ENCODE assay signal across 21 cellular contexts in genomic region chr14:57747036-57747435, GRCh38.
A peak's percentile ranks its signal among the peaks of the same experiment; 100 is the strongest.
DNase-seq lines count a peak whose midpoint lies in the region; ATAC-seq, FAIRE-seq and TF ChIP-seq lines count a peak whose summit lies in the region.
"Had no signal": no experiment of that assay in that cellular context is flagged by ENCODE, and none has a peak within 500 bp of the region (broad histone marks: within the 10 kb centered on the region; RNA-seq: fewer than 3 reads in every experiment).

No MANE protein-coding gene starts in this region.

- H3K27me3 ChIP-seq in breast epithelium (no peaks in the 10 kb centered on the region), keratinocyte (ENCODE audit: control insufficient read depth, extremely low read depth, insufficient read depth, low read length) (no peaks in the 10 kb centered on the region), transverse colon (no peaks in the 10 kb centered on the region)

- no peak overlapping the region for H3K27ac ChIP-seq in breast epithelium
- no peak overlapping the region for H3K27ac ChIP-seq in keratinocyte (ENCODE audit: control insufficient read depth, insufficient read depth, low read length)
- H3K27ac ChIP-seq in transverse colon, result no peak overlapping the region

- DNase-seq in MCF 10A (ENCODE audit: unreplicated experiment), result peak; percentile 36
- no peak for DNase-seq in breast epithelium (ENCODE audit: low spot score in 2 of 2)
- peak; percentile 48 for DNase-seq in SK-MEL-5 (ENCODE audit: low read depth, low spot score)
- peak; percentile 11 for DNase-seq in keratinocyte (ENCODE audit: low read depth, low spot score)
- DNase-seq in transverse colon, result peak; percentile 30
- no peak for DNase-seq in activated CD4-positive, alpha-beta memory T cell treated with anti-CD3 and anti-CD28 coated beads, Interleukin-2, amount 10 ng/mL, durations not matched to agents 7 days and 5 days
- DNase-seq: activated CD4-positive, alpha-beta T cell treated with anti-CD3 and anti-CD28 coated beads for 36 hours; CD4-positive, alpha-beta memory T cell; cerebellar nuclear complex; H7; midbrain; NCI-H82; SHP77; stimulated activated CD4-positive, alpha-beta T cell treated with anti-CD3 and anti-CD28 coated beads, Interleukin-4, amount 100 ng/mL, for 24 hours had no signal

- peaks cover 5% of the 10 kb centered on the region for H3K36me3 Mint-ChIP-seq in MCF 10A (ENCODE audit: insufficient read depth, unreplicated experiment)
- H3K36me3 Mint-ChIP-seq in activated CD4-positive, alpha-beta memory T cell treated with anti-CD3 and anti-CD28 coated beads, Interleukin-2, amount 10 ng/mL, durations not matched to agents 7 days and 5 days (ENCODE audit: low read depth), result no peaks in the 10 kb centered on the region
- H3K36me3 Mint-ChIP-seq: activated naive CD8-positive, alpha-beta T cell; CD4-positive, alpha-beta memory T cell had no signal

- no peak for FAIRE-seq in keratinocyte (lab: Jason Lieb, UNC)
- FAIRE-seq: endometrium, frontal cortex, GM12891, HepG2 had no signal

- peaks cover 12% of the 10 kb centered on the region for H3K9me3 Mint-ChIP-seq in MCF 10A (ENCODE audit: unreplicated experiment)
- H3K9me3 Mint-ChIP-seq in activated CD4-positive, alpha-beta memory T cell treated with anti-CD3 and anti-CD28 coated beads, Interleukin-2, amount 10 ng/mL, durations not matched to agents 7 days and 5 days, result peaks cover 4% of the 10 kb centered on the region

- H3K27ac Mint-ChIP-seq in MCF 10A (ENCODE audit: low read depth, unreplicated experiment), result peak overlapping the region; percentile 46
- H3K27ac Mint-ChIP-seq in activated CD4-positive, alpha-beta memory T cell treated with anti-CD3 and anti-CD28 coated beads, Interleukin-2, amount 10 ng/mL, durations not matched to agents 7 days and 5 days, result no peak overlapping the region
- H3K27ac Mint-ChIP-seq: activated CD4-positive, alpha-beta T cell treated with anti-CD3 and anti-CD28 coated beads for 36 hours; activated naive CD8-positive, alpha-beta T cell; CD4-positive, alpha-beta memory T cell had no signal

- intact Hi-C loops in MCF 10A (cut with micrococcal nuclease), result loop anchor here (2.0 kb wide), 1 partner anchor 86 kb away; no protein-coding TSS in a partner anchor
- intact Hi-C loops in breast epithelium (cut with DNase I; ENCODE audit: low total_unique reads), result no loop called here
- intact Hi-C loops in transverse colon (cut with DNase I; ENCODE audit: low total_unique reads), result no loop called here

- H3K9me3 ChIP-seq in breast epithelium (no peaks in the 10 kb centered on the region), keratinocyte (ENCODE audit: control insufficient read depth, low read depth, low read length) (no peaks in the 10 kb centered on the region), transverse colon (no peaks in the 10 kb centered on the region)

- POLR2A ChIA-PET in MCF 10A (lab: Yijun Ruan, JAX), result interaction anchor here (3.0 kb wide), 1 partner anchor 12 kb away, joined by 21 read pairs; no protein-coding TSS in a partner anchor
- POLR2A ChIA-PET in activated CD4-positive, alpha-beta memory T cell treated with anti-CD3 and anti-CD28 coated beads, Interleukin-2, amount 10 ng/mL, durations not matched to agents 7 days and 5 days (lab: Charles Lee), result no interaction called here

- no peak overlapping the region for H3K9ac ChIP-seq in keratinocyte (ENCODE audit: control insufficient read depth, extremely low read depth, insufficient read depth, low read length)

- TF ChIP-seq POLR2A in breast epithelium (IDR thresholded peaks at IDR 0.05), result no peak
- no peak for TF ChIP-seq POLR2A in transverse colon (IDR thresholded peaks at IDR 0.05)

- dilution Hi-C loops in keratinocyte (cut with MboI; ENCODE audit: extremely low pct_ligation_motif_present, low sequenced_read_pairs), result no loop called here

- H3K79me2 ChIP-seq in keratinocyte (ENCODE audit: control insufficient read depth, insufficient read depth, low read length), result no peaks in the 10 kb centered on the region

- no peak overlapping the region for H3K4me3 ChIP-seq in breast epithelium
- H3K4me3 ChIP-seq in keratinocyte (ENCODE audit: control insufficient read depth in 2 of 3, extremely low read depth in 1 of 3, insufficient read depth in 2 of 3, low read depth in 1 of 3, low read length in 3 of 3), result no peak overlapping the region
- no peak overlapping the region for H3K4me3 ChIP-seq in transverse colon

- TF ChIP-seq CTCF in MCF 10A (IDR thresholded peaks at IDR 0.05; ENCODE audit: unreplicated experiment) (no peak), breast epithelium (IDR thresholded peaks at IDR 0.05) (no peak), keratinocyte (optimal IDR thresholded peaks at IDR 0.05 in 1 of 3, IDR thresholded peaks at IDR 0.05 in 1 of 3, conservative IDR thresholded peaks at IDR 0.05 in 1 of 3; ENCODE audit: extremely low read depth in 1 of 3, insufficient read depth in 2 of 3, low read length in 3 of 3) (no peak), transverse colon (IDR thresholded peaks at IDR 0.05) (no peak)

- H3K4me1 ChIP-seq in breast epithelium (no peaks in the 10 kb centered on the region), keratinocyte (ENCODE audit: control insufficient read depth, extremely low read depth, insufficient read depth, low read length) (peaks cover 11% of the 10 kb centered on the region), transverse colon (no peaks in the 10 kb centered on the region)

- H4K20me1 ChIP-seq in keratinocyte (ENCODE audit: control insufficient read depth, extremely low read depth, insufficient read depth, low read length), result no peaks in the 10 kb centered on the region

- peaks cover 30% of the 10 kb centered on the region for H3K4me1 Mint-ChIP-seq in MCF 10A (ENCODE audit: insufficient read depth, unreplicated experiment)
- no peaks in the 10 kb centered on the region for H3K4me1 Mint-ChIP-seq in activated CD4-positive, alpha-beta memory T cell treated with anti-CD3 and anti-CD28 coated beads, Interleukin-2, amount 10 ng/mL, durations not matched to agents 7 days and 5 days
- H3K4me1 Mint-ChIP-seq: activated CD4-positive, alpha-beta T cell treated with anti-CD3 and anti-CD28 coated beads for 36 hours; CD4-positive, alpha-beta memory T cell had no signal

- H3K4me3 Mint-ChIP-seq in MCF 10A (ENCODE audit: unreplicated experiment), result no peak overlapping the region
- no peak overlapping the region for H3K4me3 Mint-ChIP-seq in activated CD4-positive, alpha-beta memory T cell treated with anti-CD3 and anti-CD28 coated beads, Interleukin-2, amount 10 ng/mL, durations not matched to agents 7 days and 5 days
- H3K4me3 Mint-ChIP-seq: activated CD4-positive, alpha-beta T cell treated with anti-CD3 and anti-CD28 coated beads for 36 hours; activated naive CD8-positive, alpha-beta T cell; CD4-positive, alpha-beta memory T cell had no signal

- ATAC-seq in GM21360 (IDR thresholded peaks at IDR 0.05; ENCODE audit: unreplicated experiment) (no peak), GM18870 (IDR thresholded peaks at IDR 0.05; ENCODE audit: unreplicated experiment) (no peak)
- ATAC-seq: activated CD4-positive, alpha-beta T cell treated with anti-CD3 and anti-CD28 coated beads for 36 hours; HepG2 had no signal

- no TSS peak for BruUV-seq in MCF 10A (replicated peaks; lab: Mats Ljungman, UMichigan)

- H3K9me1 ChIP-seq in keratinocyte (ENCODE audit: control insufficient read depth, extremely low read depth, insufficient read depth, low read length), result no peaks in the 10 kb centered on the region

- CTCF ChIA-PET in MCF 10A (lab: Yijun Ruan, JAX), result no interaction called here
- CTCF ChIA-PET in activated CD4-positive, alpha-beta memory T cell treated with anti-CD3 and anti-CD28 coated beads, Interleukin-2, amount 10 ng/mL, durations not matched to agents 7 days and 5 days (lab: Charles Lee), result no interaction called here

- H3K4me2 ChIP-seq in keratinocyte (ENCODE audit: control insufficient read depth, extremely low read depth, insufficient read depth, low read depth, low read length), result no peak overlapping the region

- H2AFZ ChIP-seq in keratinocyte (ENCODE audit: control insufficient read depth, low read length), result no peak overlapping the region

- TF ChIP-seq EP300 in transverse colon (IDR thresholded peaks at IDR 0.05; ENCODE audit: low read depth), result no peak

- H3K27me3 Mint-ChIP-seq in MCF 10A (ENCODE audit: insufficient read depth, unreplicated experiment), result no peaks in the 10 kb centered on the region
- no peaks in the 10 kb centered on the region for H3K27me3 Mint-ChIP-seq in activated CD4-positive, alpha-beta memory T cell treated with anti-CD3 and anti-CD28 coated beads, Interleukin-2, amount 10 ng/mL, durations not matched to agents 7 days and 5 days
- H3K27me3 Mint-ChIP-seq: activated CD4-positive, alpha-beta T cell treated with anti-CD3 and anti-CD28 coated beads for 36 hours; activated naive CD8-positive, alpha-beta T cell; CD4-positive, alpha-beta memory T cell had no signal

- in situ Hi-C loops in SK-MEL-5 (cut with HindIII; ENCODE audit: low pct_unique_long_range_greater_than_20kb, low sequenced_read_pairs) (no loop called here), transverse colon (cut with MboI; ENCODE audit: low pct_ligation_motif_present in 1 of 4, low pct_unique_long_range_greater_than_20kb in 1 of 4, low sequenced_read_pairs in 3 of 4) (no loop called here)

- H3K36me3 ChIP-seq in breast epithelium (no peaks in the 10 kb centered on the region), keratinocyte (ENCODE audit: control insufficient read depth in 2 of 2, extremely low read depth in 1 of 2, insufficient read depth in 2 of 2, low read length in 2 of 2) (no peaks in the 10 kb centered on the region), transverse colon (no peaks in the 10 kb centered on the region)

- 34 to 65% methylated on average over 4 of the region's 4 CpGs for WGBS in transverse colon (ENCODE audit: low coverage in 1 of 2), 2 donors

Comparison
In these comparisons a context has a peak if more than half of its experiments do, and no peak if none do; other contexts are left out.
1. DNase-seq: peak in MCF 10A (single experiment), SK-MEL-5 (single experiment), keratinocyte (single experiment) and transverse colon (single experiment); none in breast epithelium (0 of 2) and activated CD4-positive, alpha-beta memory T cell treated with anti-CD3 and anti-CD28 coated beads, Interleukin-2, amount 10 ng/mL, durations not matched to agents 7 days and 5 days (single experiment).